In genomic region chr3:136270179-136270578, GRCh38 we compare ENCODE assay signal across 24 cellular contexts. TPM values are rescaled to one million over a fixed set of nuclear protein-coding genes. Genes with fewer than 3 reads are reported as not detected.
DNase-seq lines count a peak whose midpoint lies in the region; ATAC-seq and TF ChIP-seq lines count a peak whose summit lies in the region.
"Had no signal": no experiment of that assay in that cellular context is flagged by ENCODE, and none has a peak within 500 bp of the region (broad histone marks: within the 10 kb centered on the region; RNA-seq: fewer than 3 reads in every experiment).

No MANE protein-coding gene starts in this region.

- CTCF ChIA-PET in GM10248 (lab: Yijun Ruan, JAX), result interaction anchor here (1.3 to 2.0 kb wide), 2 partner anchors 11 to 12 kb away, joined by 3 to 5 read pairs; no protein-coding TSS in a partner anchor

- H3K27ac Mint-ChIP-seq in activated T-helper 1 cell treated with anti-CD3 and anti-CD28 coated beads, Interleukin-12 subunit alpha, Interleukin-12 subunit beta, Interleukin-2, Interleukin-4 antibody, amounts not matched to agents 30 ng/mL and 10 ng/mL and 1 ng/mL, durations not matched to agents 14 hours and 24 hours and 36 hours, result no peak overlapping the region
- H3K27ac Mint-ChIP-seq: CD4-positive, alpha-beta T cell; naive B cell had no signal

- peaks cover 27% of the 10 kb centered on the region for H3K4me1 Mint-ChIP-seq in activated T-helper 1 cell treated with anti-CD3 and anti-CD28 coated beads, Interleukin-12 subunit alpha, Interleukin-12 subunit beta, Interleukin-2, Interleukin-4 antibody, amounts not matched to agents 30 ng/mL and 10 ng/mL and 1 ng/mL, durations not matched to agents 14 hours and 24 hours and 36 hours (ENCODE audit: low read depth)

- DNase-seq in GM10248 (ENCODE audit: extremely low spot score), result peak; percentile 25
- DNase-seq in activated T-helper 1 cell treated with anti-CD3 and anti-CD28 coated beads, Interleukin-12 subunit alpha, Interleukin-12 subunit beta, Interleukin-2, Interleukin-4 antibody, amounts not matched to agents 30 ng/mL and 10 ng/mL and 1 ng/mL, durations not matched to agents 14 hours and 24 hours and 36 hours (ENCODE audit: low spot score), result no peak
- DNase-seq in NCI-H446 treated with DMSO at 0.1 percent for 48 hours (lab: John Stamatoyannopoulos, UW), result no peak
- DNase-seq in ecto neural progenitor cell (ENCODE audit: low spot score), result no peak
- DNase-seq: activated CD4-positive, alpha-beta T cell treated with anti-CD3 and anti-CD28 coated beads for 48 hours; activated T-cell treated with anti-CD3 and anti-CD28 coated beads, Interleukin-2, amount 50 U/mL, for 1 hour; brain microvascular endothelial cell; CD4-positive, alpha-beta T cell; DMS53; HCEC 1CT; hypothalamus; kidney; naive B cell; NCI-H146; NCI-H345; SK-N-SH; stimulated activated CD4-positive, alpha-beta T cell treated with anti-CD3 and anti-CD28 coated beads, Interleukin-1b, Interleukin-23, amount 100 ng/mL, for 48 hours; stomach; upper lobe of right lung had no signal

- POLR2A ChIA-PET in GM10248 (lab: Yijun Ruan, JAX), result no interaction called here

- ATAC-seq in GM18858 (IDR thresholded peaks at IDR 0.05; ENCODE audit: unreplicated experiment) (peak; percentile 62), GM21619 (IDR thresholded peaks at IDR 0.05; ENCODE audit: unreplicated experiment) (peak; percentile 62), HG03442 (IDR thresholded peaks at IDR 0.05; ENCODE audit: unreplicated experiment) (peak; percentile 81), SK-N-SH treated with all-trans-retinoic acid at 6 μM for 48 hours (no peak)
- ATAC-seq: sciatic nerve, upper lobe of right lung had no signal

- no peaks in the 10 kb centered on the region for H3K27me3 Mint-ChIP-seq in activated T-helper 1 cell treated with anti-CD3 and anti-CD28 coated beads, Interleukin-12 subunit alpha, Interleukin-12 subunit beta, Interleukin-2, Interleukin-4 antibody, amounts not matched to agents 30 ng/mL and 10 ng/mL and 1 ng/mL, durations not matched to agents 14 hours and 24 hours and 36 hours (ENCODE audit: insufficient read depth)
- H3K27me3 Mint-ChIP-seq: CD4-positive, alpha-beta T cell; naive B cell had no signal

- H3K36me3 Mint-ChIP-seq in activated T-helper 1 cell treated with anti-CD3 and anti-CD28 coated beads, Interleukin-12 subunit alpha, Interleukin-12 subunit beta, Interleukin-2, Interleukin-4 antibody, amounts not matched to agents 30 ng/mL and 10 ng/mL and 1 ng/mL, durations not matched to agents 14 hours and 24 hours and 36 hours (ENCODE audit: low read depth), result peaks cover 26% of the 10 kb centered on the region

- no peak overlapping the region for H3K4me3 Mint-ChIP-seq in activated T-helper 1 cell treated with anti-CD3 and anti-CD28 coated beads, Interleukin-12 subunit alpha, Interleukin-12 subunit beta, Interleukin-2, Interleukin-4 antibody, amounts not matched to agents 30 ng/mL and 10 ng/mL and 1 ng/mL, durations not matched to agents 14 hours and 24 hours and 36 hours
- H3K4me3 Mint-ChIP-seq: CD4-positive, alpha-beta T cell; naive B cell had no signal

- no peak for TF ChIP-seq CTCF in GM10248 (IDR thresholded peaks at IDR 0.05; ENCODE audit: control extremely low read depth, extremely low read depth, low read depth, missing control alignments)

- H3K9me3 Mint-ChIP-seq in activated T-helper 1 cell treated with anti-CD3 and anti-CD28 coated beads, Interleukin-12 subunit alpha, Interleukin-12 subunit beta, Interleukin-2, Interleukin-4 antibody, amounts not matched to agents 30 ng/mL and 10 ng/mL and 1 ng/mL, durations not matched to agents 14 hours and 24 hours and 36 hours, result peaks cover 5% of the 10 kb centered on the region
- H3K9me3 Mint-ChIP-seq: CD4-positive, alpha-beta T cell had no signal

- intact Hi-C loops in activated T-helper 1 cell treated with anti-CD3 and anti-CD28 coated beads, Interleukin-12 subunit alpha, Interleukin-12 subunit beta, Interleukin-2, Interleukin-4 antibody, amounts not matched to agents 30 ng/mL and 10 ng/mL and 1 ng/mL, durations not matched to agents 14 hours and 24 hours and 36 hours (cut with micrococcal nuclease), result no loop called here

TF ChIP-seq in SK-N-SH treated with all-trans-retinoic acid at 6 μM for 48 hours, 23 proteins besides CTCF, POLR2A, EP300 and RAD21:
- TF ChIP-seq CREB5 (CRISPR knock-in tag; IDR thresholded peaks at IDR 0.05; ENCODE audit: low read depth), result no peak
- no peak for TF ChIP-seq ISL1 (CRISPR knock-in tag; IDR thresholded peaks at IDR 0.05)
- TF ChIP-seq GLIS3 (CRISPR knock-in tag; IDR thresholded peaks at IDR 0.05), result no peak
- TF ChIP-seq CSDC2 (CRISPR knock-in tag; IDR thresholded peaks at IDR 0.05), result no peak
- no peak for TF ChIP-seq OSR1 (CRISPR knock-in tag; IDR thresholded peaks at IDR 0.05)
- no peak for TF ChIP-seq TOX (CRISPR knock-in tag; IDR thresholded peaks at IDR 0.05; ENCODE audit: borderline replicate concordance)
- no peak for TF ChIP-seq PATZ1 (CRISPR knock-in tag; IDR thresholded peaks at IDR 0.05; ENCODE audit: borderline replicate concordance)
- no peak for TF ChIP-seq TSHZ2 (CRISPR knock-in tag; IDR thresholded peaks at IDR 0.05)
- no peak for TF ChIP-seq ZFP30 (CRISPR knock-in tag; IDR thresholded peaks at IDR 0.05)
- no peak for TF ChIP-seq ZFP3 (CRISPR knock-in tag; IDR thresholded peaks at IDR 0.05)
- TF ChIP-seq ARNTL (CRISPR knock-in tag; IDR thresholded peaks at IDR 0.05; ENCODE audit: borderline replicate concordance, low read depth), result no peak
- no peak for TF ChIP-seq ZNF565 (CRISPR knock-in tag; conservative IDR thresholded peaks at IDR 0.05; ENCODE audit: low read depth)
- TF ChIP-seq SNAI2 (CRISPR knock-in tag; IDR thresholded peaks at IDR 0.05), result no peak
- no peak for TF ChIP-seq ZNF70 (CRISPR knock-in tag; IDR thresholded peaks at IDR 0.05)
- TF ChIP-seq PPARA (CRISPR knock-in tag; IDR thresholded peaks at IDR 0.05; ENCODE audit: borderline replicate concordance), result no peak
- no peak for TF ChIP-seq BACH2 (CRISPR knock-in tag; IDR thresholded peaks at IDR 0.05; ENCODE audit: borderline replicate concordance)

RNA-seq across cellular contexts. Expression of gene PCCB, which starts 20.0 kb away (rescaled TPM):
- total RNA-seq in activated T-helper 1 cell treated with anti-CD3 and anti-CD28 coated beads, Interleukin-12 subunit alpha, Interleukin-12 subunit beta, Interleukin-2, Interleukin-4 antibody, amounts not matched to agents 30 ng/mL and 10 ng/mL and 1 ng/mL, durations not matched to agents 14 hours and 24 hours and 36 hours, result 41.4 and 41.7 TPM in 2 replicates
